Comparison of ENCODE assay signal across 18 cellular contexts in the genomic region with DNA sequence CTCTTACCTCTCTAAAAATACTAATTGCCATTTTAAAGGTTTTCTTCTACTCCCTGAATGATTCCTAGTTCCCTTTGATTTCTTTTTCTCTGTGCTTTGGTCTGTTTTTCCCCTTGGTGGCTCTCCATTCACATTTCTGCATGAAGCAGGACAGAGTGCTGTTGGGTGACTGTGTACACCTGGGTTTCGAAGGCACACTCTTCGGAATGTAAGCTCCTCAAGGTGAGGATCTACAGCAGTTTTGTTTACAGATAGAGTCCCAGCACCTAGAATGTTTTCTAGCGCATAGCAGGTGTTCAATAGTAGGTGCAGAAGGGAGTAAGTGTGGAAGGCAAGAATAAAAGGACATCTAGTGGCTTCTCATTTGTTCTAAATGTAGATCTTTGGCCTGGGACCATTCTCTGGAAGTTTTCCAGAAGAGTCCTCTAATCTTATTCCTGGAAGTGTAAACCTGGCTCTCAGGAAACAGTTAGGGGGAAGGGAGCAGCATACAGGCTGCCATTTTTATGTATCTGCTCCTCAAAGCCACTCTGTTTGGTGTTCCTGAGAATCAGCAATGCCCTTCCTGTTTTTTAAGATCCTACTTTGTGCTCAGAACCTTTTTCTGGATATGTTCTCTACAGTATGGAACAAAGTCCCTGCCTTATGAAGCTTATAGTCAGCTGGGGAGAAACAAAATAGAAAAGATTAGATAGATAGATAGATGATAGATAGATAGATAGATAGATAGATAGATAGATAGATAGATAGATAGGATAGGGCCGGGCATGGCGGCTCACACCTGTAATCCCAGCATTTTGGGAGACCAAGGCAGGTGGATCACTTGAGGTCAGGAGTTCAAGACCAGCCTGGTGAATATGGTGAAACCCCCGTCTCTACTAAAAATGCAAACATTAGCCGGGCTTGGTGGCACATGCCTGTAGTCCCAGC. TPM values are rescaled to one million over a fixed set of nuclear protein-coding genes. Genes with fewer than 3 reads are reported as not detected.
A peak's percentile ranks its signal among the peaks of the same experiment; 100 is the strongest.
DNase-seq lines count a peak whose midpoint lies in the region; ATAC-seq, FAIRE-seq and TF ChIP-seq lines count a peak whose summit lies in the region.
"Had no signal": no experiment of that assay in that cellular context is flagged by ENCODE, and none has a peak within 500 bp of the region (broad histone marks: within the 10 kb centered on the region; RNA-seq: fewer than 3 reads in every experiment).

No MANE protein-coding gene starts in this region.

- ATAC-seq in HepG2: no peak
- ATAC-seq: A549, GM12878, Panc1 had no signal

- intact Hi-C loops in HepG2 (cut with micrococcal nuclease; ENCODE audit: unreplicated experiment): no loop called here

- peak; percentile 54 for DNase-seq in RPMI8226
- DNase-seq in HepG2 (ENCODE audit: low spot score): no peak
- DNase-seq in small intestine: peak; percentile 73
- no peak for DNase-seq in MM.1S
- DNase-seq in AG20443 (ENCODE audit: low spot score): no peak
- DNase-seq in GDM1 (lab: John Stamatoyannopoulos, UW): no peak
- DNase-seq: DMS53, H7, Kasumi-1, NCI-H187 treated with DMSO at 0.1 percent for 48 hours, NCI-H2171 treated with DMSO at 0.1 percent for 48 hours, NCI-H82 had no signal

- 24% methylated on average over 7 of the region's 7 CpGs for WGBS in HepG2 (ENCODE audit: low lambda C conversion rate)
- WGBS in small intestine, 3 donors: 40 to 72% (median 49%) methylated on average over 7 of the region's 7 CpGs

- H3K9ac ChIP-seq in duodenal mucosa (ENCODE audit: low read depth in 1 of 2, low read length in 2 of 2) (no peak overlapping the region), HepG2 (ENCODE audit: insufficient read depth, low read depth, low read length) (no peak overlapping the region), MM.1S (ENCODE audit: low read length) (no peak overlapping the region)

- peak overlapping the region; percentile 33 for H3K27ac ChIP-seq in duodenal mucosa (ENCODE audit: low read depth, low read length)
- H3K27ac ChIP-seq in HepG2 (ENCODE audit: extremely low read length, insufficient read depth, low read length): no peak overlapping the region
- H3K27ac ChIP-seq in small intestine (ENCODE audit: low read depth in 1 of 2, low read length in 1 of 2): peak overlapping the region; percentile 58 to 66
- no peak overlapping the region for H3K27ac ChIP-seq in MM.1S (ENCODE audit: low read length)
- H3K27ac ChIP-seq: A549 had no signal

- H3F3A ChIP-seq in MM.1S (ENCODE audit: insufficient read depth, low read length): no peaks in the 10 kb centered on the region

- H2AFZ ChIP-seq in HepG2 (ENCODE audit: low read length) (no peak overlapping the region), MM.1S (ENCODE audit: low read length) (no peak overlapping the region)

- CTCF ChIA-PET in HepG2 (lab: Yijun Ruan, JAX; ENCODE audit: low intra/inter-chr PET ratio, low total read pairs): no interaction called here

- no peak for TF ChIP-seq CTCF in HepG2 (CRISPR knock-in tag; IDR thresholded peaks at IDR 0.05)
- TF ChIP-seq CTCF in MM.1S (IDR thresholded peaks at IDR 0.05; ENCODE audit: low read length): no peak

- no peaks in the 10 kb centered on the region for H3K9me2 ChIP-seq in MM.1S (replicated peaks; ENCODE audit: insufficient read depth, low read length)

- H3K4me1 ChIP-seq in duodenal mucosa (ENCODE audit: control insufficient read depth in 1 of 2, insufficient read depth in 2 of 2, low read length in 2 of 2) (peaks cover 16 to 35% of the 10 kb centered on the region in 2 donors), HepG2 (ENCODE audit: insufficient read depth, low read length) (peaks cover 70% of the 10 kb centered on the region), small intestine (ENCODE audit: control insufficient read depth in 2 of 2, insufficient read depth in 1 of 2, low read depth in 1 of 2, low read length in 1 of 2) (peaks cover 3 to 7% of the 10 kb centered on the region in 2 donors), MM.1S (ENCODE audit: low read length) (no peaks in the 10 kb centered on the region)
- H3K4me1 ChIP-seq: A549 had no signal

- in situ Hi-C loops in HepG2 (cut with HindIII; ENCODE audit: extremely low pct_ligation_motif_present, low pct_unique_long_range_greater_than_20kb): no loop called here

- H3K9me3 ChIP-seq in duodenal mucosa (ENCODE audit: control insufficient read depth in 1 of 2, low read length in 2 of 2): no peaks in the 10 kb centered on the region
- H3K9me3 ChIP-seq in HepG2 (ENCODE audit: low read length): no peaks in the 10 kb centered on the region
- H3K9me3 ChIP-seq in small intestine (ENCODE audit: control insufficient read depth, low read depth): no peaks in the 10 kb centered on the region
- no peaks in the 10 kb centered on the region for H3K9me3 ChIP-seq in MM.1S (replicated peaks; ENCODE audit: insufficient read depth, low read length)
- H3K9me3 ChIP-seq: A549 had no signal

- no peak for TF ChIP-seq POLR2A in HepG2 (IDR thresholded peaks at IDR 0.05; ENCODE audit: insufficient read depth in 1 of 2, low read depth in 2 of 2, low read length in 2 of 2)

- no peak for TF ChIP-seq RAD21 in HepG2 (CRISPR knock-in tag; IDR thresholded peaks at IDR 0.05)

- H3K4me3 ChIP-seq in duodenal mucosa (ENCODE audit: low read depth in 1 of 2, low read length in 2 of 2) (no peak overlapping the region), HepG2 (replicated peaks in 1 of 3; ENCODE audit: insufficient read depth in 1 of 3, low read depth in 2 of 3, low read length in 3 of 3) (no peak overlapping the region), small intestine (ENCODE audit: low read depth in 1 of 2, low read length in 2 of 2) (no peak overlapping the region), MM.1S (ENCODE audit: low read length) (no peak overlapping the region)
- H3K4me3 ChIP-seq: A549, GM12878 had no signal

- H3K36me3 ChIP-seq in duodenal mucosa (ENCODE audit: control insufficient read depth in 1 of 2, insufficient read depth in 2 of 2, low read length in 2 of 2) (no peaks in the 10 kb centered on the region), HepG2 (replicated peaks in 1 of 2; ENCODE audit: control insufficient read depth in 1 of 2, insufficient read depth in 2 of 2, low read length in 2 of 2) (no peaks in the 10 kb centered on the region), small intestine (ENCODE audit: control insufficient read depth in 2 of 2, insufficient read depth in 2 of 2, low read length in 2 of 2) (no peaks in the 10 kb centered on the region), MM.1S (replicated peaks; ENCODE audit: insufficient read depth, low read length) (no peaks in the 10 kb centered on the region)

- H3K4me2 ChIP-seq in HepG2 (ENCODE audit: low read depth, low read length) (peak overlapping the region; percentile 83), MM.1S (ENCODE audit: low read depth, low read length) (no peak overlapping the region)
- H3K4me2 ChIP-seq: A549 had no signal

- no peaks in the 10 kb centered on the region for H3K79me2 ChIP-seq in HepG2 (ENCODE audit: insufficient read depth, low read length)
- H3K79me2 ChIP-seq in MM.1S (ENCODE audit: low read length): no peaks in the 10 kb centered on the region

- POLR2A ChIA-PET in HepG2 (lab: Yijun Ruan, JAX): interaction anchor here (2.3 to 4.7 kb wide), 2 partner anchors 13 to 23 kb away, joined by 8 to 32 read pairs; a partner anchor contains a TSS

- TF ChIP-seq EP300 in HepG2 (IDR thresholded peaks at IDR 0.05; ENCODE audit: low read depth in 2 of 2, low read length in 2 of 2) (no peak), HepG2 (CRISPR knock-in tag; IDR thresholded peaks at IDR 0.05; ENCODE audit: borderline replicate concordance) (no peak)

- H4K20me1 ChIP-seq in HepG2 (ENCODE audit: insufficient read depth, low read length) (no peaks in the 10 kb centered on the region), MM.1S (ENCODE audit: insufficient read depth, low read length) (no peaks in the 10 kb centered on the region)

- H3K27me3 ChIP-seq in duodenal mucosa (ENCODE audit: control insufficient read depth in 1 of 2, insufficient read depth in 2 of 2, low read length in 2 of 2) (no peaks in the 10 kb centered on the region), HepG2 (ENCODE audit: control insufficient read depth in 1 of 2, insufficient read depth in 2 of 2, low read length in 2 of 2) (no peaks in the 10 kb centered on the region), small intestine (ENCODE audit: control insufficient read depth in 2 of 2, insufficient read depth in 2 of 2, low read length in 2 of 2) (no peaks in the 10 kb centered on the region), MM.1S (replicated peaks; ENCODE audit: insufficient read depth, low read length) (peaks cover 30% of the 10 kb centered on the region)

- FAIRE-seq in HepG2 (lab: Jason Lieb, UNC) (no peak), small intestine (lab: Jason Lieb, UNC) (no peak)
- FAIRE-seq: A549, GM12878, GM18507 had no signal

- BruUV-seq in HepG2 (replicated peaks; lab: Mats Ljungman, UMichigan): no TSS peak

RNA-seq across cellular contexts. Expression of a gene that starts 22.8 kb away (rescaled TPM):
- 41.2 and 81.8 TPM in 2 replicates for total RNA-seq in HepG2 (2016; rRNA removed; fragmentation: Illumina TruSeq; extraction: Trizol)
- total RNA-seq in HepG2 (2016; cell fraction: cytosol; rRNA removed; fragmentation: Illumina TruSeq; extraction: Trizol; ENCODE audit: low read depth): 20.3 and 22.5 TPM in 2 replicates
- 43.8 and 83.7 TPM in 2 replicates for total RNA-seq in HepG2 (2016; cell fraction: insoluble cytoplasmic fraction; rRNA removed; fragmentation: Illumina TruSeq; extraction: Trizol)
- 37.3 and 39.8 TPM in 2 replicates for total RNA-seq in HepG2 (2016; cell fraction: membrane; rRNA removed; fragmentation: Illumina TruSeq; extraction: Trizol)
- total RNA-seq in HepG2 (2016; cell fraction: nucleus; rRNA removed; fragmentation: Illumina TruSeq; extraction: Trizol): 83.6 and 87.9 TPM in 2 replicates
- polyA plus RNA-seq in HepG2 (2011; rRNA removed): 874 and 1,163 TPM in 2 replicates
- polyA plus RNA-seq in HepG2 (2011; cell fraction: cytosol; rRNA removed): 750 and 916 TPM in 2 replicates
- polyA plus RNA-seq in HepG2 (2011; cell fraction: nucleus; rRNA removed): 390 and 585 TPM in 2 replicates
- polyA plus RNA-seq in HepG2 (2012): 254 and 427 TPM in 2 replicates
- polyA plus RNA-seq in HepG2 (2016; cell fraction: cytosol; fragmentation: Illumina TruSeq; extraction: Trizol; ENCODE audit: low read depth): 16.7 and 18.6 TPM in 2 replicates
- 45.4 and 47.8 TPM in 2 replicates for polyA plus RNA-seq in HepG2 (2016; cell fraction: insoluble cytoplasmic fraction; fragmentation: Illumina TruSeq; extraction: Trizol; ENCODE audit: low read depth)
- 25.2 and 27.9 TPM in 2 replicates for polyA plus RNA-seq in HepG2 (2016; cell fraction: membrane; fragmentation: Illumina TruSeq; extraction: Trizol; ENCODE audit: low read depth)
- 175 and 184 TPM in 2 replicates for polyA plus RNA-seq in HepG2 (2016; cell fraction: nucleus; fragmentation: Illumina TruSeq; extraction: Trizol; ENCODE audit: insufficient read depth, low read depth)
- 139 and 593 TPM in 2 replicates for polyA minus RNA-seq in HepG2 (2011; rRNA and poly(A)+ RNA removed; ENCODE audit: low replicate concordance)
- polyA minus RNA-seq in HepG2 (2011; cell fraction: cytosol; rRNA and poly(A)+ RNA removed): 195 and 264 TPM in 2 replicates
- polyA minus RNA-seq in HepG2 (2011; cell fraction: nucleus; rRNA and poly(A)+ RNA removed): 72.6 and 120 TPM in 2 replicates
- polyA plus RNA-seq in small intestine: 100 to 1,000 TPM in 2 of 3 donors, 10 to 100 TPM in 1; 50.6 to 166 (median 154) TPM
- polyA plus RNA-seq: CD14-positive monocyte had no signal

RNA-seq across cellular contexts. Expression of a gene that starts 26.2 kb away (rescaled TPM):
- 1.0 and 1.6 TPM in 2 replicates for total RNA-seq in HepG2 (2016; rRNA removed; fragmentation: Illumina TruSeq; extraction: Trizol)
- total RNA-seq in HepG2 (2016; cell fraction: cytosol; rRNA removed; fragmentation: Illumina TruSeq; extraction: Trizol; ENCODE audit: low read depth): 0.62 and 0.71 TPM in 2 replicates
- 1.1 and 1.4 TPM in 2 replicates for total RNA-seq in HepG2 (2016; cell fraction: insoluble cytoplasmic fraction; rRNA removed; fragmentation: Illumina TruSeq; extraction: Trizol)
- 1.1 TPM in 2 replicates for total RNA-seq in HepG2 (2016; cell fraction: membrane; rRNA removed; fragmentation: Illumina TruSeq; extraction: Trizol)
- total RNA-seq in HepG2 (2016; cell fraction: nucleus; rRNA removed; fragmentation: Illumina TruSeq; extraction: Trizol): 0.22 and 0.34 TPM in 2 replicates
- polyA plus RNA-seq in HepG2 (2011; rRNA removed) (5.7 and 6.8 TPM in 2 replicates), small intestine (1 to 10 TPM; 2.0 to 7.0 (median 4.5) TPM)
- polyA plus RNA-seq in HepG2 (2011; cell fraction: cytosol; rRNA removed): 3.6 and 6.1 TPM in 2 replicates
- polyA plus RNA-seq in HepG2 (2011; cell fraction: nucleus; rRNA removed): 6.0 and 6.7 TPM in 2 replicates
- polyA plus RNA-seq in HepG2 (2012): 4.7 and 5.0 TPM in 2 replicates
- 0.71 and 0.87 TPM in 2 replicates for polyA plus RNA-seq in HepG2 (2016; cell fraction: cytosol; fragmentation: Illumina TruSeq; extraction: Trizol; ENCODE audit: low read depth)
- 1.6 and 1.7 TPM in 2 replicates for polyA plus RNA-seq in HepG2 (2016; cell fraction: insoluble cytoplasmic fraction; fragmentation: Illumina TruSeq; extraction: Trizol; ENCODE audit: low read depth)
- 0.94 and 1.0 TPM in 2 replicates for polyA plus RNA-seq in HepG2 (2016; cell fraction: membrane; fragmentation: Illumina TruSeq; extraction: Trizol; ENCODE audit: low read depth)
- polyA plus RNA-seq in HepG2 (2016; cell fraction: nucleus; fragmentation: Illumina TruSeq; extraction: Trizol; ENCODE audit: insufficient read depth, low read depth): 1.4 and 2.1 TPM in 2 replicates
- 8.7 and 10.6 TPM in 2 replicates for polyA minus RNA-seq in HepG2 (2011; rRNA and poly(A)+ RNA removed; ENCODE audit: low replicate concordance)
- 1.8 and 2.5 TPM in 2 replicates for polyA minus RNA-seq in HepG2 (2011; cell fraction: cytosol; rRNA and poly(A)+ RNA removed)
- polyA minus RNA-seq in HepG2 (2011; cell fraction: nucleus; rRNA and poly(A)+ RNA removed): 1.2 TPM in 1 of 2 replicates, not detected in the other

RNA-seq across cellular contexts. Expression of a gene that starts 30.8 kb away (rescaled TPM):
- 16.4 and 22.5 TPM in 2 replicates for total RNA-seq in HepG2 (2016; rRNA removed; fragmentation: Illumina TruSeq; extraction: Trizol)
- total RNA-seq in HepG2 (2016; cell fraction: cytosol; rRNA removed; fragmentation: Illumina TruSeq; extraction: Trizol; ENCODE audit: low read depth): 19.6 and 29.0 TPM in 2 replicates
- total RNA-seq in HepG2 (2016; cell fraction: insoluble cytoplasmic fraction; rRNA removed; fragmentation: Illumina TruSeq; extraction: Trizol): 14.6 and 22.8 TPM in 2 replicates
- total RNA-seq in HepG2 (2016; cell fraction: membrane; rRNA removed; fragmentation: Illumina TruSeq; extraction: Trizol): 30.5 and 34.4 TPM in 2 replicates
- total RNA-seq in HepG2 (2016; cell fraction: nucleus; rRNA removed; fragmentation: Illumina TruSeq; extraction: Trizol): 13.0 and 15.2 TPM in 2 replicates
- polyA plus RNA-seq in HepG2 (2011; rRNA removed) (46.8 and 49.5 TPM in 2 replicates), small intestine (10 to 100 TPM; 44.6 to 99.5 (median 55.9) TPM)
- 53.5 and 57.9 TPM in 2 replicates for polyA plus RNA-seq in HepG2 (2011; cell fraction: cytosol; rRNA removed)
- polyA plus RNA-seq in HepG2 (2011; cell fraction: nucleus; rRNA removed): 18.6 and 21.1 TPM in 2 replicates
- 26.3 and 27.0 TPM in 2 replicates for polyA plus RNA-seq in HepG2 (2012)
- 24.2 and 36.2 TPM in 2 replicates for polyA plus RNA-seq in HepG2 (2016; cell fraction: cytosol; fragmentation: Illumina TruSeq; extraction: Trizol; ENCODE audit: low read depth)
- polyA plus RNA-seq in HepG2 (2016; cell fraction: insoluble cytoplasmic fraction; fragmentation: Illumina TruSeq; extraction: Trizol; ENCODE audit: low read depth): 20.1 and 21.0 TPM in 2 replicates
- polyA plus RNA-seq in HepG2 (2016; cell fraction: membrane; fragmentation: Illumina TruSeq; extraction: Trizol; ENCODE audit: low read depth): 29.7 and 39.9 TPM in 2 replicates
- polyA plus RNA-seq in HepG2 (2016; cell fraction: nucleus; fragmentation: Illumina TruSeq; extraction: Trizol; ENCODE audit: insufficient read depth, low read depth): 35.6 and 36.4 TPM in 2 replicates
- polyA minus RNA-seq in HepG2 (2011; rRNA and poly(A)+ RNA removed; ENCODE audit: low replicate concordance): 40.9 and 59.1 TPM in 2 replicates
- polyA minus RNA-seq in HepG2 (2011; cell fraction: cytosol; rRNA and poly(A)+ RNA removed): 12.3 and 19.1 TPM in 2 replicates
- 7.8 and 9.8 TPM in 2 replicates for polyA minus RNA-seq in HepG2 (2011; cell fraction: nucleus; rRNA and poly(A)+ RNA removed)

RNA-seq across cellular contexts. Expression of a gene that starts 35.5 kb away (rescaled TPM):
- total RNA-seq in HepG2 (2016; rRNA removed; fragmentation: Illumina TruSeq; extraction: Trizol): 14.8 and 23.2 TPM in 2 replicates
- 29.5 and 29.8 TPM in 2 replicates for total RNA-seq in HepG2 (2016; cell fraction: cytosol; rRNA removed; fragmentation: Illumina TruSeq; extraction: Trizol; ENCODE audit: low read depth)
- total RNA-seq in HepG2 (2016; cell fraction: insoluble cytoplasmic fraction; rRNA removed; fragmentation: Illumina TruSeq; extraction: Trizol): 21.9 and 28.1 TPM in 2 replicates
- 14.3 and 20.6 TPM in 2 replicates for total RNA-seq in HepG2 (2016; cell fraction: membrane; rRNA removed; fragmentation: Illumina TruSeq; extraction: Trizol)
- total RNA-seq in HepG2 (2016; cell fraction: nucleus; rRNA removed; fragmentation: Illumina TruSeq; extraction: Trizol): 18.3 and 22.2 TPM in 2 replicates
- polyA plus RNA-seq in HepG2 (2011; rRNA removed) (53.4 and 61.7 TPM in 2 replicates), small intestine (100 to 1,000 TPM; 215 to 306 (median 261) TPM)
- polyA plus RNA-seq in HepG2 (2011; cell fraction: cytosol; rRNA removed): 70.1 and 134 TPM in 2 replicates
- polyA plus RNA-seq in HepG2 (2011; cell fraction: nucleus; rRNA removed): 64.8 and 67.2 TPM in 2 replicates
- polyA plus RNA-seq in HepG2 (2012): 39.2 and 68.2 TPM in 2 replicates
- polyA plus RNA-seq in HepG2 (2016; cell fraction: cytosol; fragmentation: Illumina TruSeq; extraction: Trizol; ENCODE audit: low read depth): 29.6 and 50.5 TPM in 2 replicates
- 22.4 and 23.3 TPM in 2 replicates for polyA plus RNA-seq in HepG2 (2016; cell fraction: insoluble cytoplasmic fraction; fragmentation: Illumina TruSeq; extraction: Trizol; ENCODE audit: low read depth)
- 19.9 and 24.8 TPM in 2 replicates for polyA plus RNA-seq in HepG2 (2016; cell fraction: membrane; fragmentation: Illumina TruSeq; extraction: Trizol; ENCODE audit: low read depth)
- 44.3 and 46.0 TPM in 2 replicates for polyA plus RNA-seq in HepG2 (2016; cell fraction: nucleus; fragmentation: Illumina TruSeq; extraction: Trizol; ENCODE audit: insufficient read depth, low read depth)
- 23.2 and 26.3 TPM in 2 replicates for polyA minus RNA-seq in HepG2 (2011; rRNA and poly(A)+ RNA removed; ENCODE audit: low replicate concordance)
- polyA minus RNA-seq in HepG2 (2011; cell fraction: cytosol; rRNA and poly(A)+ RNA removed): 9.3 and 10.7 TPM in 2 replicates
- polyA minus RNA-seq in HepG2 (2011; cell fraction: nucleus; rRNA and poly(A)+ RNA removed): 3.2 and 5.7 TPM in 2 replicates

RNA-seq across cellular contexts. Expression of a gene that starts 41.3 kb away (rescaled TPM):
- total RNA-seq in HepG2 (2016; rRNA removed; fragmentation: Illumina TruSeq; extraction: Trizol): 9.3 and 17.2 TPM in 2 replicates
- total RNA-seq in HepG2 (2016; cell fraction: cytosol; rRNA removed; fragmentation: Illumina TruSeq; extraction: Trizol; ENCODE audit: low read depth): 7.3 and 8.5 TPM in 2 replicates
- total RNA-seq in HepG2 (2016; cell fraction: insoluble cytoplasmic fraction; rRNA removed; fragmentation: Illumina TruSeq; extraction: Trizol): 11.0 and 17.1 TPM in 2 replicates
- 8.8 and 11.0 TPM in 2 replicates for total RNA-seq in HepG2 (2016; cell fraction: membrane; rRNA removed; fragmentation: Illumina TruSeq; extraction: Trizol)
- total RNA-seq in HepG2 (2016; cell fraction: nucleus; rRNA removed; fragmentation: Illumina TruSeq; extraction: Trizol): 11.6 and 14.7 TPM in 2 replicates
- 12.0 and 13.9 TPM in 2 replicates for polyA plus RNA-seq in HepG2 (2011; rRNA removed)
- polyA plus RNA-seq in HepG2 (2011; cell fraction: cytosol; rRNA removed): 10.6 and 13.8 TPM in 2 replicates
- 8.4 and 8.6 TPM in 2 replicates for polyA plus RNA-seq in HepG2 (2011; cell fraction: nucleus; rRNA removed)
- 6.5 and 7.0 TPM in 2 replicates for polyA plus RNA-seq in HepG2 (2012)
- 3.8 and 4.4 TPM in 2 replicates for polyA plus RNA-seq in HepG2 (2016; cell fraction: cytosol; fragmentation: Illumina TruSeq; extraction: Trizol; ENCODE audit: low read depth)
- polyA plus RNA-seq in HepG2 (2016; cell fraction: insoluble cytoplasmic fraction; fragmentation: Illumina TruSeq; extraction: Trizol; ENCODE audit: low read depth): 9.8 and 11.5 TPM in 2 replicates
- 5.1 and 5.2 TPM in 2 replicates for polyA plus RNA-seq in HepG2 (2016; cell fraction: membrane; fragmentation: Illumina TruSeq; extraction: Trizol; ENCODE audit: low read depth)
- 25.7 and 27.9 TPM in 2 replicates for polyA plus RNA-seq in HepG2 (2016; cell fraction: nucleus; fragmentation: Illumina TruSeq; extraction: Trizol; ENCODE audit: insufficient read depth, low read depth)
- polyA minus RNA-seq in HepG2 (2011; rRNA and poly(A)+ RNA removed; ENCODE audit: low replicate concordance): 11.1 and 12.4 TPM in 2 replicates
- polyA minus RNA-seq in HepG2 (2011; cell fraction: cytosol; rRNA and poly(A)+ RNA removed): 4.8 and 5.1 TPM in 2 replicates
- 2.4 and 3.6 TPM in 2 replicates for polyA minus RNA-seq in HepG2 (2011; cell fraction: nucleus; rRNA and poly(A)+ RNA removed)
- polyA plus RNA-seq in small intestine: 10 to 100 TPM; 16.8 to 17.5 (median 17.2) TPM

Comparison
In these comparisons a context has a peak if more than half of its experiments do, and no peak if none do; other contexts are left out.
1. DNase-seq: peak in RPMI8226 (single experiment) and small intestine (single experiment); none in HepG2 (single experiment), MM.1S (single experiment), AG20443 (single experiment) and GDM1 (single experiment).
2. H3K27ac ChIP-seq: peak in duodenal mucosa (single experiment) and small intestine (2 of 2); none in HepG2 (single experiment) and MM.1S (single experiment).